In genomic region chr12:65169311-65170244, GRCh38 we compare ENCODE assay signal across 8 cellular contexts. TPM values are rescaled to one million over a fixed set of nuclear protein-coding genes. Genes with fewer than 3 reads are reported as not detected.
DNase-seq lines count a peak whose midpoint lies in the region; ATAC-seq and TF ChIP-seq lines count a peak whose summit lies in the region.

TSS of gene LEMD3 (plus strand) at chr12:65169583. CDS start at chr12:65169597, 14 bp downstream.

- no peaks in the 10 kb centered on the region for H3K27me3 ChIP-seq in left ventricle myocardium inferior (ENCODE audit: low read depth)
- H3K27me3 ChIP-seq in upper lobe of right lung: no peaks in the 10 kb centered on the region

- H3K27ac ChIP-seq in left ventricle myocardium inferior (replicated peaks) (peak within 1 kb of the TSS; percentile 96), upper lobe of right lung (peak within 1 kb of the TSS; percentile 94)

- peak within 1 kb of the TSS; percentile 94 for H3K4me3 ChIP-seq in left ventricle myocardium inferior
- H3K4me3 ChIP-seq in upper lobe of right lung: peak within 1 kb of the TSS; percentile 94

- H3K36me3 Mint-ChIP-seq in T-helper 17 cell (ENCODE audit: low read depth): peaks cover 3% of the 10 kb centered on the region
- H3K36me3 Mint-ChIP-seq in progenitor cell of endocrine pancreas (ENCODE audit: insufficient read depth): no peaks in the 10 kb centered on the region

- TF ChIP-seq CTCF in left ventricle myocardium inferior (IDR thresholded peaks at IDR 0.05; ENCODE audit: borderline replicate concordance) (no peak), progenitor cell of endocrine pancreas (IDR thresholded peaks at IDR 0.05; ENCODE audit: unreplicated experiment) (no peak), upper lobe of right lung (IDR thresholded peaks at IDR 0.05) (no peak)

- H3K27ac Mint-ChIP-seq in T-helper 17 cell (peak within 1 kb of the TSS; percentile 98), progenitor cell of endocrine pancreas (peak within 1 kb of the TSS; percentile 100)

- H3K9me3 Mint-ChIP-seq in progenitor cell of endocrine pancreas (ENCODE audit: low read depth): no peaks in the 10 kb centered on the region

- ATAC-seq in GM18502 (IDR thresholded peaks at IDR 0.05; ENCODE audit: poor library complexity, unreplicated experiment) (peak; percentile 91), HG02943 (IDR thresholded peaks at IDR 0.05; ENCODE audit: low read depth, unreplicated experiment) (peak; percentile 93), T-helper 17 cell (peak; percentile 95), upper lobe of right lung (peak; percentile 98)

- H3K27me3 Mint-ChIP-seq in T-helper 17 cell: no peaks in the 10 kb centered on the region
- no peaks in the 10 kb centered on the region for H3K27me3 Mint-ChIP-seq in progenitor cell of endocrine pancreas

- intact Hi-C loops in left ventricle myocardium inferior (cut with micrococcal nuclease) (loop anchor here (10.0 kb wide), 1 partner anchor 55 kb away; no protein-coding TSS in a partner anchor), upper lobe of right lung (cut with DNase I) (no loop called here)

- H3K36me3 ChIP-seq in left ventricle myocardium inferior (no peaks in the 10 kb centered on the region), upper lobe of right lung (no peaks in the 10 kb centered on the region)

- peak; percentile 96 to 98 for DNase-seq in NCI-H187 (lab: John Stamatoyannopoulos, UW)
- DNase-seq in T-helper 17 cell: peak; percentile 92 to 93 (median 92)
- peak; percentile 19 to 96 (median 82) for DNase-seq in amygdala (lab: John Stamatoyannopoulos, UW)
- peak; percentile 94 for DNase-seq in left ventricle myocardium inferior
- DNase-seq in progenitor cell of endocrine pancreas (ENCODE audit: low spot score, unreplicated experiment): peak; percentile 87
- DNase-seq in upper lobe of right lung: peak; percentile 98

- H3K4me1 Mint-ChIP-seq in T-helper 17 cell: peaks cover 28% of the 10 kb centered on the region
- H3K4me1 Mint-ChIP-seq in progenitor cell of endocrine pancreas (ENCODE audit: low read depth): peaks cover 25% of the 10 kb centered on the region

- H3K9me3 ChIP-seq in T-helper 17 cell (ENCODE audit: control insufficient read depth, low read length, poor library complexity, severe bottlenecking) (no peaks in the 10 kb centered on the region), left ventricle myocardium inferior (replicated peaks) (no peaks in the 10 kb centered on the region), upper lobe of right lung (no peaks in the 10 kb centered on the region)

- peak within 1 kb of the TSS; percentile 99 for H3K4me3 Mint-ChIP-seq in T-helper 17 cell
- peak within 1 kb of the TSS; percentile 100 for H3K4me3 Mint-ChIP-seq in progenitor cell of endocrine pancreas (ENCODE audit: low read depth)

- H3K4me1 ChIP-seq in left ventricle myocardium inferior: peaks cover 57% of the 10 kb centered on the region
- peaks cover 33% of the 10 kb centered on the region for H3K4me1 ChIP-seq in upper lobe of right lung

RNA-seq across cellular contexts. Expression of gene LEMD3, which starts in this region (rescaled TPM):
- total RNA-seq in T-helper 17 cell (10 to 100 TPM; 52.2 to 62.1 TPM), left ventricle myocardium inferior (13.5 TPM), progenitor cell of endocrine pancreas (38.9 and 40.2 TPM in 2 replicates), upper lobe of right lung (33.1 TPM)

Comparison
In these comparisons a context has a peak if more than half of its experiments do, and no peak if none do; other contexts are left out.
1. Peak in every context shown above with its lines: DNase-seq, ATAC-seq, H3K4me3 ChIP-seq and H3K27ac ChIP-seq.